ENCODE assay signal across 8 cellular contexts in the genomic region with DNA sequence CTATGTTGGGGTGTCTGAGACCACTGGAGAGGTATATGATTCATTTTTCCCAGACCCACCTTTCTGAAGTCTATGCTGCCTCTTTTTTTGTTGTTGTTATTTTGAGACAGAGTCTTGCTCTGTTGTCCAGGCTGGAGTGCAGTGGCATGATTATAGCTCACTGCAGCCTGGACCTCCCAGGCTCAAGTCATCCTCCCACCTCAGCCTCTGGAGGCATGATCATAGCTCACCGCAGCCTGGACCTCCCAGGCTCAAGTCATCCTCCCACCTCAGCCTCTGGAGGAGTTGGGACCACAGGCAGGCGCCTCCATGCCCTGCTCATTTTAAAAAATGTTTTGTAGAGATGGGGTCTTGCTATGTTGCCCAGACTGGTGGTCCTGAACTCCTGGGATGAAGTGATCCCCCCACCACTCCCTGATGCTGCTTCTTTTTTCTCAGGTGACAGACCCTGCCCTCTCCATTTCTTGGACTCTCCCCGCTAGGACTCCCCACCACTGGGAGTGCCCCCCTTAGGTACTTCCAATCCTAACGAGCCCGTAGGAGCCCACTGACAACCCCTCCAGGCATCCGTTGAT. TPM values are rescaled to one million over a fixed set of nuclear protein-coding genes. Genes with fewer than 3 reads are reported as not detected.
A peak's percentile ranks its signal among the peaks of the same experiment; 100 is the strongest.
DNase-seq lines count a peak whose midpoint lies in the region; ATAC-seq and TF ChIP-seq lines count a peak whose summit lies in the region.

No MANE protein-coding gene starts in this region.

- 27 to 36% (median 31%) methylated on average over 5 to 6 of the region's 6 CpGs for WGBS in heart left ventricle, 4 donors

- TF ChIP-seq POLR2A in heart left ventricle (IDR thresholded peaks at IDR 0.05) (no peak), vagina (IDR thresholded peaks at IDR 0.05) (no peak)

- CTCF ChIA-PET in MCF 10A (lab: Yijun Ruan, JAX): interaction anchor here (1.2 kb wide), 1 partner anchor 39 kb away, joined by 4 read pairs; no protein-coding TSS in a partner anchor

- intact Hi-C loops in heart left ventricle (cut with DNase I) (loop anchor here in 6 of 10 donors (10.0 kb wide), 2 partner anchors 131 to 141 kb away; a partner anchor contains a TSS), Right ventricle myocardium superior (cut with DNase I) (loop anchor here (10.0 kb wide), 1 partner anchor 121 kb away; a partner anchor contains a TSS), MCF 10A (cut with micrococcal nuclease) (loop anchor here (10.0 kb wide), 1 partner anchor 111 kb away; no protein-coding TSS in a partner anchor), vagina (cut with DNase I) (loop anchor here (10.0 kb wide), 1 partner anchor 131 kb away; a partner anchor contains a TSS)

- H3K36me3 ChIP-seq in heart left ventricle (peaks cover 0 to 2% (median 0%) of the 10 kb centered on the region in 9 donors), vagina (no peaks in the 10 kb centered on the region)

- H3K4me3 Mint-ChIP-seq in MCF 10A (ENCODE audit: unreplicated experiment) (peak overlapping the region; percentile 90), mesothelial cell of epicardium (peak overlapping the region; percentile 90)

- H3K27me3 ChIP-seq in heart left ventricle (no peaks in the 10 kb centered on the region), vagina (no peaks in the 10 kb centered on the region)

- H3K36me3 Mint-ChIP-seq in MCF 10A (ENCODE audit: insufficient read depth, unreplicated experiment) (no peaks in the 10 kb centered on the region), mesothelial cell of epicardium (peaks cover 2% of the 10 kb centered on the region)

- ATAC-seq in heart left ventricle (no peak), Right ventricle myocardium superior (ENCODE audit: poor library complexity) (no peak), HG03095 (IDR thresholded peaks at IDR 0.05; ENCODE audit: unreplicated experiment) (no peak)
- ATAC-seq in activated CD4-positive, CD25-positive, alpha-beta regulatory T cell treated with anti-CD3 and anti-CD28 coated beads, Interleukin-2, amount 50 U/mL, for 24 hours: no peak

- H3K27ac ChIP-seq in heart left ventricle: peak overlapping the region in 3 of 12 donors; percentile 83 to 87 (median 86)
- peak overlapping the region; percentile 69 for H3K27ac ChIP-seq in vagina

- no TSS peak for BruUV-seq in MCF 10A (replicated peaks; lab: Mats Ljungman, UMichigan)

- peaks cover 21% of the 10 kb centered on the region for H3K4me1 Mint-ChIP-seq in MCF 10A (ENCODE audit: insufficient read depth, unreplicated experiment)
- H3K4me1 Mint-ChIP-seq in mesothelial cell of epicardium: peaks cover 18% of the 10 kb centered on the region

- H3K9me3 Mint-ChIP-seq in MCF 10A (ENCODE audit: unreplicated experiment) (no peaks in the 10 kb centered on the region), mesothelial cell of epicardium (no peaks in the 10 kb centered on the region)

- H3K27me3 Mint-ChIP-seq in MCF 10A (ENCODE audit: insufficient read depth, unreplicated experiment) (no peaks in the 10 kb centered on the region), mesothelial cell of epicardium (ENCODE audit: low read depth) (no peaks in the 10 kb centered on the region)

- TF ChIP-seq CTCF in heart left ventricle (IDR thresholded peaks at IDR 0.05) (no peak), MCF 10A (IDR thresholded peaks at IDR 0.05; ENCODE audit: unreplicated experiment) (no peak), mesothelial cell of epicardium (IDR thresholded peaks at IDR 0.05; ENCODE audit: unreplicated experiment) (no peak), vagina (IDR thresholded peaks at IDR 0.05) (no peak)

- peaks cover 0 to 31% (median 15%) of the 10 kb centered on the region in 12 donors for H3K4me1 ChIP-seq in heart left ventricle
- H3K4me1 ChIP-seq in vagina: peaks cover 24% of the 10 kb centered on the region

- H3K27ac Mint-ChIP-seq in MCF 10A (ENCODE audit: low read depth, unreplicated experiment): peak overlapping the region; percentile 90
- H3K27ac Mint-ChIP-seq in mesothelial cell of epicardium: peak overlapping the region; percentile 2

- H3K9me3 ChIP-seq in heart left ventricle (no peaks in the 10 kb centered on the region), vagina (no peaks in the 10 kb centered on the region)

- POLR2A ChIA-PET in MCF 10A (lab: Yijun Ruan, JAX): interaction anchor here (0.8 to 7.3 kb wide), 3 partner anchors 14 to 129 kb away, joined by 3 to 65 read pairs (median 20); a partner anchor contains a TSS

- peak overlapping the region; percentile 68 to 100 (median 97) for H3K4me3 ChIP-seq in heart left ventricle
- H3K4me3 ChIP-seq in vagina: peak overlapping the region; percentile 97

- DNase-seq in heart left ventricle: no peak
- DNase-seq in Right ventricle myocardium superior: no peak
- DNase-seq in MCF 10A (ENCODE audit: unreplicated experiment): no peak
- DNase-seq in mesothelial cell of epicardium (ENCODE audit: low spot score in 2 of 2, unreplicated experiment in 2 of 2): no peak
- DNase-seq in vagina (ENCODE audit: extremely low spot score in 2 of 2): no peak
- DNase-seq in NCI-H226: no peak

RNA-seq across cellular contexts. Expression of a gene that starts 45.3 kb away (rescaled TPM):
- total RNA-seq in heart left ventricle (10 to 100 TPM in 3 of 9 donors, 1 to 10 TPM in 6; 6.5 to 15.1 (median 9.1) TPM), Right ventricle myocardium superior (7.0 TPM), MCF 10A (2022) (31.5 and 34.6 TPM in 2 replicates), mesothelial cell of epicardium (45.3 to 50.3 TPM (median 47.8 TPM) in 3 replicates), vagina (28.5 TPM)
- polyA plus RNA-seq in heart left ventricle: 10 to 100 TPM in 1 of 2 donors, 1 to 10 TPM in 1; 4.1 to 13.3 TPM
